In genomic region chr17:73338566-73339247, GRCh38 we compare ENCODE assay signal across 16 cellular contexts. TPM values are rescaled to one million over a fixed set of nuclear protein-coding genes. Genes with fewer than 3 reads are reported as not detected.
DNase-seq lines count a peak whose midpoint lies in the region; ATAC-seq, FAIRE-seq and TF ChIP-seq lines count a peak whose summit lies in the region.
"Had no signal": no experiment of that assay in that cellular context is flagged by ENCODE, and none has a peak within 500 bp of the region (broad histone marks: within the 10 kb centered on the region; RNA-seq: fewer than 3 reads in every experiment).

No MANE protein-coding gene starts in this region.

- POLR2A ChIA-PET in Panc1 (lab: Charles Lee) = interaction anchor here (0.7 kb wide), 1 partner anchor 288 kb away, joined by 3 read pairs; no protein-coding TSS in a partner anchor

- H3K36me3 Mint-ChIP-seq in nephron (ENCODE audit: low read depth) = no peaks in the 10 kb centered on the region
- H3K36me3 Mint-ChIP-seq: activated CD8-positive, alpha-beta memory T cell treated with anti-CD3 and anti-CD28 coated beads, Interleukin-2, amount 10 ng/mL, durations not matched to agents 7 days and 5 days had no signal

- peak overlapping the region in 2 of 3 experiments; percentile 65 to 73 for H3K4me3 Mint-ChIP-seq in nephron
- H3K4me3 Mint-ChIP-seq: activated CD8-positive, alpha-beta memory T cell treated with anti-CD3 and anti-CD28 coated beads, Interleukin-2, amount 10 ng/mL, durations not matched to agents 7 days and 5 days; central memory CD8-positive, alpha-beta T cell had no signal

- DNase-seq in Panc1 (ENCODE audit: low read depth, low spot score) (no peak), thyroid gland (no peak), RCC 7860 (ENCODE audit: low spot score) (no peak), MV-4-11 (lab: John Stamatoyannopoulos, UW) (no peak)
- DNase-seq: activated CD8-positive, alpha-beta memory T cell treated with anti-CD3 and anti-CD28 coated beads, Interleukin-2, amount 10 ng/mL, durations not matched to agents 7 days and 5 days; activated naive CD4-positive, alpha-beta T cell treated with Interleukin-2 at 50 U/mL for 16 hours; DND-41; NCI-H2029; stimulated activated CD4-positive, alpha-beta T cell treated with anti-CD3 and anti-CD28 coated beads, Interleukin-12 subunit alpha, Interleukin-12 subunit beta, amount 100 ng/mL, for 4 hours had no signal

- H3K27me3 Mint-ChIP-seq in nephron (ENCODE audit: low read depth) = no peaks in the 10 kb centered on the region
- H3K27me3 Mint-ChIP-seq: activated CD8-positive, alpha-beta memory T cell treated with anti-CD3 and anti-CD28 coated beads, Interleukin-2, amount 10 ng/mL, durations not matched to agents 7 days and 5 days had no signal

- H3K9me3 Mint-ChIP-seq in nephron = no peaks in the 10 kb centered on the region
- H3K9me3 Mint-ChIP-seq: central memory CD8-positive, alpha-beta T cell had no signal

- peaks cover 28% of the 10 kb centered on the region for H3K4me1 ChIP-seq in Panc1 (ENCODE audit: control insufficient read depth, insufficient read depth, low read length)
- H3K4me1 ChIP-seq in thyroid gland = peaks cover 12 to 38% of the 10 kb centered on the region in 2 donors

- TF ChIP-seq CTCF in Panc1 (IDR thresholded peaks at IDR 0.05) = no peak
- no peak for TF ChIP-seq CTCF in nephron (IDR thresholded peaks at IDR 0.05; ENCODE audit: unreplicated experiment in 3 of 3)
- TF ChIP-seq CTCF in thyroid gland (IDR thresholded peaks at IDR 0.05) = no peak

- WGBS in thyroid gland, 2 donors = 88 to 89% methylated on average over 19 to 21 of the region's 22 CpGs

- FAIRE-seq in RCC 7860 (lab: Jason Lieb, UNC) = no peak

- peak overlapping the region; percentile 36; the same call in 1 of the 2 replicates for H3K27ac ChIP-seq in Panc1 (ENCODE audit: low read length)
- H3K27ac ChIP-seq in cingulate gyrus (ENCODE audit: low read depth, low read length) = peak overlapping the region; percentile 87
- peak overlapping the region; percentile 50 to 62 (median 50) for H3K27ac ChIP-seq in thyroid gland
- H3K27ac ChIP-seq: SK-N-MC had no signal

- H3K4me1 Mint-ChIP-seq in nephron = peaks cover 75% of the 10 kb centered on the region
- H3K4me1 Mint-ChIP-seq: central memory CD8-positive, alpha-beta T cell had no signal

- no peak overlapping the region for H3K4me3 ChIP-seq in Panc1 (ENCODE audit: low read depth in 2 of 2, low read length in 2 of 2)
- no peak overlapping the region for H3K4me3 ChIP-seq in thyroid gland (replicated peaks in 1 of 3)
- H3K4me3 ChIP-seq: BLaER1 treated with 17β-estradiol and CSF1 and Interleukin-3, amounts not matched to agents 10 nM and 100 nM; lung; SK-N-MC had no signal

- BruUV-seq in Panc1 (replicated peaks; lab: Mats Ljungman, UMichigan) = no TSS peak

- TF ChIP-seq POLR2A in thyroid gland (IDR thresholded peaks at IDR 0.05) = no peak

- CTCF ChIA-PET in Panc1 (lab: Charles Lee) = interaction anchor here (0.5 kb wide), 1 partner anchor 14 kb away, joined by 4 read pairs; no protein-coding TSS in a partner anchor

- in situ Hi-C loops in Panc1 (cut with HindIII; ENCODE audit: low pct_unique_long_range_greater_than_20kb, low sequenced_read_pairs) = no loop called here

- intact Hi-C loops in Panc1 (cut with micrococcal nuclease; ENCODE audit: unreplicated experiment) (no loop called here), thyroid gland (cut with DNase I) (no loop called here)

- ATAC-seq in Panc1 (no peak), HG03097 (IDR thresholded peaks at IDR 0.05; ENCODE audit: low FRiP score, unreplicated experiment) (no peak)
- ATAC-seq: activated CD8-positive, alpha-beta memory T cell treated with anti-CD3 and anti-CD28 coated beads, Interleukin-2, amount 10 ng/mL, durations not matched to agents 7 days and 5 days had no signal

- peak overlapping the region; percentile 80 to 94 (median 91) for H3K27ac Mint-ChIP-seq in nephron
- H3K27ac Mint-ChIP-seq: activated CD8-positive, alpha-beta memory T cell treated with anti-CD3 and anti-CD28 coated beads, Interleukin-2, amount 10 ng/mL, durations not matched to agents 7 days and 5 days had no signal

- no peaks in the 10 kb centered on the region for H3K9me3 ChIP-seq in Panc1 (ENCODE audit: control insufficient read depth, insufficient read depth, low read depth, low read length)
- no peaks in the 10 kb centered on the region for H3K9me3 ChIP-seq in thyroid gland
- H3K9me3 ChIP-seq: BLaER1 treated with 17β-estradiol and CSF1 and Interleukin-3, amounts not matched to agents 10 nM and 100 nM had no signal

- H3K27me3 ChIP-seq in Panc1 (ENCODE audit: control insufficient read depth, insufficient read depth, low read length) (no peaks in the 10 kb centered on the region), thyroid gland (no peaks in the 10 kb centered on the region)
- H3K27me3 ChIP-seq: BLaER1 treated with 17β-estradiol and CSF1 and Interleukin-3, amounts not matched to agents 10 nM and 100 nM had no signal

- H3K36me3 ChIP-seq in Panc1 (ENCODE audit: control insufficient read depth, insufficient read depth, low read length) (no peaks in the 10 kb centered on the region), thyroid gland (no peaks in the 10 kb centered on the region)
- H3K36me3 ChIP-seq: BLaER1 treated with 17β-estradiol and CSF1 and Interleukin-3, amounts not matched to agents 10 nM and 100 nM had no signal

RNA-seq across cellular contexts. Expression of gene CDC42EP4, which starts 26.9 kb away (rescaled TPM):
- total RNA-seq in Panc1 (2021; ENCODE audit: unreplicated experiment) (65.9 TPM), thyroid gland (100 to 1,000 TPM in 2 of 4 donors, 10 to 100 TPM in 2; 68.7 to 172 (median 97.3) TPM)
- polyA plus RNA-seq in Panc1 (2012; ENCODE audit: insufficient read length) = 69.7 TPM

Comparison
In these comparisons a context has a peak if more than half of its experiments do, and no peak if none do; other contexts are left out.
1. H3K27ac ChIP-seq: peak in every context shown above with its lines; median percentile 87 in cingulate gyrus; 50 in thyroid gland; 36 in Panc1.